Comparison of ENCODE assay signal across 18 cellular contexts in genomic region chrX:140432328-140433025, GRCh38.
DNase-seq lines count a peak whose midpoint lies in the region; ATAC-seq and TF ChIP-seq lines count a peak whose summit lies in the region.
"Had no signal": no experiment of that assay in that cellular context is flagged by ENCODE, and none has a peak within 500 bp of the region (broad histone marks: within the 10 kb centered on the region; RNA-seq: fewer than 3 reads in every experiment).

No MANE protein-coding gene starts in this region.

- DNase-seq in M059J (ENCODE audit: low read depth) (peak; percentile 48), caudate nucleus (lab: John Stamatoyannopoulos, UW) (peak in 42 of 61 donors; percentile 0 to 63 (median 5)), lung (ENCODE audit: low spot score) (no peak), substantia nigra (lab: John Stamatoyannopoulos, UW) (peak in 38 of 49 donors; percentile 0 to 60 (median 15))
- no peak for DNase-seq in stimulated activated naive CD8-positive, alpha-beta T cell treated with anti-CD3 and anti-CD28 coated beads, Interleukin-15, Interleukin-2, amounts not matched to agents 100 U/mL and 50 U/mL, for 24 hours
- DNase-seq in activated T-helper 2 cell treated with anti-CD3 and anti-CD28 coated beads, Interferon-gamma antibody, Interleukin-2, Interleukin-4, amounts not matched to agents 10 μg/mL and 5 μg/mL and 100 μg/mL, durations not matched to agents 14 hours and 24 hours and 36 hours (ENCODE audit: low spot score): no peak
- DNase-seq: activated CD8-positive, alpha-beta T cell treated with anti-CD3 and anti-CD28 coated beads for 36 hours; DMS79 treated with DMSO at 0.1 percent for 48 hours; KBM-7; NCI-H1436; NCI-H510A; nephron progenitor cell; SK-N-SH; small intestine; stimulated activated naive B cell treated with anti-CD40 and anti-IgM and Interleukin-4, amounts not matched to agents 10 μg/mL and 1 μg/mL and 100 μg/mL, for 72 hours had no signal

- no peak for TF ChIP-seq CTCF in lung (IDR thresholded peaks at IDR 0.05; ENCODE audit: control extremely low read depth, extremely low read depth)

- H3K36me3 ChIP-seq in lung (ENCODE audit: control insufficient read depth in 2 of 2, insufficient read depth in 2 of 2, low read length in 2 of 2): no peaks in the 10 kb centered on the region

- H3K4me1 Mint-ChIP-seq in activated T-helper 2 cell treated with anti-CD3 and anti-CD28 coated beads, Interferon-gamma antibody, Interleukin-2, Interleukin-4, amounts not matched to agents 10 μg/mL and 5 μg/mL and 100 μg/mL, durations not matched to agents 14 hours and 24 hours and 36 hours (ENCODE audit: low read depth): no peaks in the 10 kb centered on the region
- H3K4me1 Mint-ChIP-seq: stimulated activated naive B cell treated with anti-CD40 and anti-IgM and Interleukin-4, amounts not matched to agents 10 μg/mL and 1 μg/mL and 100 μg/mL, for 72 hours had no signal

- H3K27me3 Mint-ChIP-seq in activated T-helper 2 cell treated with anti-CD3 and anti-CD28 coated beads, Interferon-gamma antibody, Interleukin-2, Interleukin-4, amounts not matched to agents 10 μg/mL and 5 μg/mL and 100 μg/mL, durations not matched to agents 14 hours and 24 hours and 36 hours (ENCODE audit: low read depth): no peaks in the 10 kb centered on the region
- H3K27me3 Mint-ChIP-seq: activated CD8-positive, alpha-beta T cell treated with anti-CD3 and anti-CD28 coated beads for 36 hours; stimulated activated naive B cell treated with anti-CD40 and anti-IgM and Interleukin-4, amounts not matched to agents 10 μg/mL and 1 μg/mL and 100 μg/mL, for 72 hours had no signal

- H3K4me3 Mint-ChIP-seq in activated T-helper 2 cell treated with anti-CD3 and anti-CD28 coated beads, Interferon-gamma antibody, Interleukin-2, Interleukin-4, amounts not matched to agents 10 μg/mL and 5 μg/mL and 100 μg/mL, durations not matched to agents 14 hours and 24 hours and 36 hours (ENCODE audit: low read depth): no peak overlapping the region
- H3K4me3 Mint-ChIP-seq: activated CD8-positive, alpha-beta T cell treated with anti-CD3 and anti-CD28 coated beads for 36 hours; activated T-helper 1 cell treated with anti-CD3 and anti-CD28 coated beads, Interleukin-12 subunit alpha, Interleukin-12 subunit beta, Interleukin-2, Interleukin-4 antibody, amounts not matched to agents 30 ng/mL and 10 ng/mL and 1 ng/mL, durations not matched to agents 14 hours and 24 hours and 36 hours; nephron progenitor cell; stimulated activated naive B cell treated with anti-CD40 and anti-IgM and Interleukin-4, amounts not matched to agents 10 μg/mL and 1 μg/mL and 100 μg/mL, for 72 hours had no signal

- no peaks in the 10 kb centered on the region for H3K9me3 Mint-ChIP-seq in activated T-helper 2 cell treated with anti-CD3 and anti-CD28 coated beads, Interferon-gamma antibody, Interleukin-2, Interleukin-4, amounts not matched to agents 10 μg/mL and 5 μg/mL and 100 μg/mL, durations not matched to agents 14 hours and 24 hours and 36 hours
- H3K9me3 Mint-ChIP-seq: activated CD8-positive, alpha-beta T cell treated with anti-CD3 and anti-CD28 coated beads for 36 hours; activated T-helper 1 cell treated with anti-CD3 and anti-CD28 coated beads, Interleukin-12 subunit alpha, Interleukin-12 subunit beta, Interleukin-2, Interleukin-4 antibody, amounts not matched to agents 30 ng/mL and 10 ng/mL and 1 ng/mL, durations not matched to agents 14 hours and 24 hours and 36 hours; nephron progenitor cell; stimulated activated naive B cell treated with anti-CD40 and anti-IgM and Interleukin-4, amounts not matched to agents 10 μg/mL and 1 μg/mL and 100 μg/mL, for 72 hours had no signal

- 53 to 63% methylated on average over 5 of the region's 5 CpGs for WGBS in lung, 2 donors

- H3K27ac ChIP-seq in caudate nucleus (ENCODE audit: low read depth, low read length): no peak overlapping the region
- no peak overlapping the region for H3K27ac ChIP-seq in lung (ENCODE audit: low read depth in 1 of 2, low read length in 1 of 2)
- H3K27ac ChIP-seq in substantia nigra (ENCODE audit: low read depth, low read length, poor library complexity, severe bottlenecking): no peak overlapping the region
- H3K27ac ChIP-seq: C4-2B had no signal

- no peaks in the 10 kb centered on the region for H3K36me3 Mint-ChIP-seq in activated T-helper 2 cell treated with anti-CD3 and anti-CD28 coated beads, Interferon-gamma antibody, Interleukin-2, Interleukin-4, amounts not matched to agents 10 μg/mL and 5 μg/mL and 100 μg/mL, durations not matched to agents 14 hours and 24 hours and 36 hours (ENCODE audit: low read depth)
- H3K36me3 Mint-ChIP-seq: stimulated activated naive B cell treated with anti-CD40 and anti-IgM and Interleukin-4, amounts not matched to agents 10 μg/mL and 1 μg/mL and 100 μg/mL, for 72 hours had no signal

- H3K4me1 ChIP-seq in lung (ENCODE audit: control insufficient read depth in 2 of 2, insufficient read depth in 2 of 2, low read length in 2 of 2): peaks cover 0 to 4% of the 10 kb centered on the region in 2 donors

- intact Hi-C loops in activated T-helper 2 cell treated with anti-CD3 and anti-CD28 coated beads, Interferon-gamma antibody, Interleukin-2, Interleukin-4, amounts not matched to agents 10 μg/mL and 5 μg/mL and 100 μg/mL, durations not matched to agents 14 hours and 24 hours and 36 hours (cut with micrococcal nuclease): no loop called here

- no peak overlapping the region for H3K27ac Mint-ChIP-seq in activated T-helper 2 cell treated with anti-CD3 and anti-CD28 coated beads, Interferon-gamma antibody, Interleukin-2, Interleukin-4, amounts not matched to agents 10 μg/mL and 5 μg/mL and 100 μg/mL, durations not matched to agents 14 hours and 24 hours and 36 hours
- H3K27ac Mint-ChIP-seq: activated CD8-positive, alpha-beta T cell treated with anti-CD3 and anti-CD28 coated beads for 36 hours; activated T-helper 1 cell treated with anti-CD3 and anti-CD28 coated beads, Interleukin-12 subunit alpha, Interleukin-12 subunit beta, Interleukin-2, Interleukin-4 antibody, amounts not matched to agents 30 ng/mL and 10 ng/mL and 1 ng/mL, durations not matched to agents 14 hours and 24 hours and 36 hours; nephron progenitor cell; stimulated activated naive B cell treated with anti-CD40 and anti-IgM and Interleukin-4, amounts not matched to agents 10 μg/mL and 1 μg/mL and 100 μg/mL, for 72 hours had no signal

- no peaks in the 10 kb centered on the region for H3K27me3 ChIP-seq in lung (ENCODE audit: control insufficient read depth, insufficient read depth)

- ATAC-seq in lung (ENCODE audit: insufficient read depth, low FRiP score) (peak; percentile 16), GM21786 (IDR thresholded peaks at IDR 0.05; ENCODE audit: unreplicated experiment) (no peak)
- no peak for ATAC-seq in stimulated activated naive CD8-positive, alpha-beta T cell treated with anti-CD3 and anti-CD28 coated beads, Interleukin-15, Interleukin-2, amounts not matched to agents 100 U/mL and 50 U/mL, for 24 hours
- ATAC-seq: activated CD8-positive, alpha-beta T cell treated with anti-CD3 and anti-CD28 coated beads for 36 hours; stimulated activated naive B cell treated with anti-CD40 and anti-IgM and Interleukin-4, amounts not matched to agents 10 μg/mL and 1 μg/mL and 100 μg/mL, for 72 hours had no signal

- H3K4me3 ChIP-seq in lung: no peak overlapping the region

- no peaks in the 10 kb centered on the region for H3K9me3 ChIP-seq in lung (ENCODE audit: control insufficient read depth in 2 of 2, insufficient read depth in 1 of 2, low read length in 1 of 2)
- H3K9me3 ChIP-seq: SK-N-SH had no signal

Comparison
In these comparisons a context has a peak if more than half of its experiments do, and no peak if none do; other contexts are left out.
1. DNase-seq: peak in M059J (single experiment), caudate nucleus (42 of 61) and substantia nigra (38 of 49); none in lung (single experiment), stimulated activated naive CD8-positive, alpha-beta T cell treated with anti-CD3 and anti-CD28 coated beads, Interleukin-15, Interleukin-2, amounts not matched to agents 100 U/mL and 50 U/mL, for 24 hours (single experiment) and activated T-helper 2 cell treated with anti-CD3 and anti-CD28 coated beads, Interferon-gamma antibody, Interleukin-2, Interleukin-4, amounts not matched to agents 10 μg/mL and 5 μg/mL and 100 μg/mL, durations not matched to agents 14 hours and 24 hours and 36 hours (single experiment).